In the genomic region with DNA sequence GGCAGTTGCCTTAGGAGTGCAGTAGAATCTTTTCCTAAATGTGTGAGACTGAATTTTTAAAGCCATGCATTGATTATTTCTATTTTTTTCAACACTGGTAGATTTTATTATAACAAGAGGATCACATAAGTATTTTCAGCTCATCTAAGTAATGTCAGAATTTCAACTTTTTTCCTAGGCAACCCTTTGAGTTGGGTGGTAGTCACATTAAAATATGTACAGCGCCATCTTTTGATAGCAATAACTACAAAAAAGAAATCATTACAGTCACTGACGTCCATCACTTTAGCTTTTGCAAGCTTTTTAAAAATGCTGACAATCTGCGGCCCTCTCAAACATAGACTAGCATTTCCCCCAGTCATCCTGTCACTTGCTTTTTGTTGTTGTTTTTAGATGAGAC, we compare ENCODE assay signal across 22 cellular contexts.
A peak's percentile ranks its signal among the peaks of the same experiment; 100 is the strongest.
DNase-seq lines count a peak whose midpoint lies in the region; ATAC-seq and TF ChIP-seq lines count a peak whose summit lies in the region.
"Had no signal": no experiment of that assay in that cellular context is flagged by ENCODE, and none has a peak within 500 bp of the region (broad histone marks: within the 10 kb centered on the region; RNA-seq: fewer than 3 reads in every experiment).

No MANE protein-coding gene starts in this region.

- H3K4me3 ChIP-seq in epithelial cell of proximal tubule (ENCODE audit: low read depth, low read length) (no peak overlapping the region), parathyroid adenoma (ENCODE audit: low read depth, low read length) (no peak overlapping the region), aorta (ENCODE audit: low read length in 2 of 2) (no peak overlapping the region)
- H3K4me3 ChIP-seq: cardiac muscle cell, mucosa of descending colon, right atrium auricular region, testis had no signal

- H3K27me3 ChIP-seq in parathyroid adenoma (ENCODE audit: control insufficient read depth, insufficient read depth, low read length), result no peaks in the 10 kb centered on the region
- H3K27me3 ChIP-seq in aorta (ENCODE audit: control insufficient read depth in 1 of 2, insufficient read depth in 2 of 2, low read length in 1 of 2), result no peaks in the 10 kb centered on the region
- H3K27me3 ChIP-seq: cardiac muscle cell, neutrophil, right atrium auricular region, testis had no signal

- no peak for TF ChIP-seq POLR2A in erythroblast (IDR thresholded peaks at IDR 0.05; ENCODE audit: low read length)

- DNase-seq in NCI-H748 (lab: John Stamatoyannopoulos, UW; ENCODE audit: unreplicated experiment), result peak; percentile 23
- DNase-seq in NCI-H748 treated with DMSO at 0.1 percent for 48 hours (lab: John Stamatoyannopoulos, UW), result no peak
- peak; percentile 39 for DNase-seq in NCI-H69 (lab: John Stamatoyannopoulos, UW)
- DNase-seq in epithelial cell of proximal tubule (ENCODE audit: low read depth), result no peak
- DNase-seq in aorta, result no peak
- DNase-seq in erythroblast (lab: John Stamatoyannopoulos, UW), result no peak
- DNase-seq: activated CD4-positive, alpha-beta T cell treated with anti-CD3 and anti-CD28 coated beads, Interleukin-2, amount 10 ng/mL, durations not matched to agents 24 days and 14 days; activated effector memory CD4-positive, alpha-beta T cell treated with Interleukin-2 at 50 U/mL for 16 hours; glutamatergic neuron; mucosa of descending colon; NCI-H1105; NCI-H774; testis had no signal

- no peaks in the 10 kb centered on the region for H3K79me2 ChIP-seq in parathyroid adenoma

- H3K4me1 ChIP-seq in parathyroid adenoma (peaks cover 11% of the 10 kb centered on the region), aorta (ENCODE audit: control insufficient read depth in 1 of 2, insufficient read depth in 2 of 2, low read length in 2 of 2) (peaks cover 0 to 2% of the 10 kb centered on the region in 2 donors)
- H3K4me1 ChIP-seq: right atrium auricular region, testis had no signal

- 82 to 83% methylated on average over 3 of the region's 3 CpGs for WGBS in aorta, 2 donors

- TF ChIP-seq CTCF in epithelial cell of proximal tubule (conservative IDR thresholded peaks at IDR 0.05; ENCODE audit: low read depth, low read length) (peak; percentile 13), parathyroid adenoma (IDR thresholded peaks at IDR 0.05) (peak; percentile 20)

- peak overlapping the region; percentile 20 for H3K27ac ChIP-seq in parathyroid adenoma
- H3K27ac ChIP-seq in aorta (ENCODE audit: low read depth in 1 of 2, low read length in 2 of 2), result no peak overlapping the region
- H3K27ac ChIP-seq: cardiac muscle cell, KMS-11, neutrophil, right atrium auricular region, RWPE1, testis had no signal

- no peak for ATAC-seq in HG03378 (IDR thresholded peaks at IDR 0.05; ENCODE audit: unreplicated experiment)
- ATAC-seq in aorta (ENCODE audit: low FRiP score), result no peak
- ATAC-seq: left lobe of liver; mucosa of descending colon; stimulated activated effector memory CD8-positive, alpha-beta T cell treated with anti-CD3 and anti-CD28 coated beads, Interleukin-12 subunit alpha, Interleukin-12 subunit beta, amount 100 ng/mL, for 72 hours had no signal

- H3K36me3 ChIP-seq in parathyroid adenoma (ENCODE audit: control insufficient read depth, insufficient read depth, low read length) (no peaks in the 10 kb centered on the region), aorta (ENCODE audit: control insufficient read depth in 1 of 2, insufficient read depth in 2 of 2, low read length in 1 of 2) (no peaks in the 10 kb centered on the region)
- H3K36me3 ChIP-seq: cardiac muscle cell, neutrophil, right atrium auricular region had no signal

- H3K9ac ChIP-seq in parathyroid adenoma, result no peak overlapping the region
- H3K9ac ChIP-seq: KMS-11 had no signal

- H3K4me2 ChIP-seq in parathyroid adenoma (ENCODE audit: low read length), result no peak overlapping the region
- H3K4me2 ChIP-seq: KMS-11 had no signal

- no peaks in the 10 kb centered on the region for H3K9me3 ChIP-seq in parathyroid adenoma (ENCODE audit: control insufficient read depth, low read length)
- H3K9me3 ChIP-seq in aorta (ENCODE audit: control insufficient read depth, low read length), result no peaks in the 10 kb centered on the region
- H3K9me3 ChIP-seq: mucosa of descending colon, neutrophil, right atrium auricular region, testis had no signal

- intact Hi-C loops in aorta (cut with DNase I), result no loop called here

- peak overlapping the region; percentile 52 for H2AFZ ChIP-seq in parathyroid adenoma

Comparison
In these comparisons a context has a peak if more than half of its experiments do, and no peak if none do; other contexts are left out.
1. DNase-seq: peak in NCI-H748 (single experiment) and NCI-H69 (single experiment); none in NCI-H748 treated with DMSO at 0.1 percent for 48 hours (single experiment), epithelial cell of proximal tubule (single experiment), aorta (0 of 2) and erythroblast (0 of 2).